ENCODE assay signal across 18 cellular contexts in the genomic region with DNA sequence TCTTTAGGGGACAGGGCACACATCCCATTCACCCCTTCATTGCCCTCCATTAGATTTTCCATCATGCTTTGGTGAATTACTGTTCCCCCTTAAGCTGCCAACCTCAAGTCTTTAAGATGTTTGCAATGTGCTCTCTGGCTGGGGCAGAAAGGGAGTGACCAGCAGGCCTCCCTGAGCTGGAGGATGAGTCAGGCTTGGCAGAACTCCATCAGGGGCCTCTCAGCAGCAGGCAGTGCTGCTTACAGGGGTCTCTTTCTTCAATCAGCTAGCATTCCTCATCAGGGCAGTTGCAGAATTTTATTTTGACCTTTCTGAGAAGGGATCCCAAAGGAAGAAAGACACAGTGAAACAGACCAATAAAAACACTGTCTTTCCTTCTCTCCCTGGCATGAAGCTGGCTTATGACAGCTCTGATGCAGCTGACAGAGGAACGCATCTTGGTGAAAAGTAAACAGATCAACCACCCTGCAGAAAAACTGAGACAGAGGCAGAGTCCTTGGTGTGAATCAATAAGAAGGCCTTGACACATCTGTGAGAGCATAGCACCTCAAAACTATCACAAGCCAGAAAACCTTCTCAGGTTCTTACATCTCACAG.
DNase-seq lines count a peak whose midpoint lies in the region; ATAC-seq and TF ChIP-seq lines count a peak whose summit lies in the region.
"Had no signal": no experiment of that assay in that cellular context is flagged by ENCODE, and none has a peak within 500 bp of the region (broad histone marks: within the 10 kb centered on the region; RNA-seq: fewer than 3 reads in every experiment).

No MANE protein-coding gene starts in this region.

- H3K9me3 Mint-ChIP-seq in neural progenitor cell = peaks cover 5% of the 10 kb centered on the region

- peak; percentile 5 for DNase-seq in Daoy (ENCODE audit: low read depth)
- peak; percentile 14 for DNase-seq in NCI-H446 treated with DMSO at 0.1 percent for 48 hours (lab: John Stamatoyannopoulos, UW)
- DNase-seq in fibroblast of lung (ENCODE audit: low read depth in 2 of 2) = peak; percentile 58 to 63
- peak; percentile 4 for DNase-seq in neural progenitor cell (ENCODE audit: low spot score)
- no peak for DNase-seq in stimulated activated naive CD8-positive, alpha-beta T cell treated with anti-CD3 and anti-CD28 coated beads, Interleukin-15, Interleukin-2, amounts not matched to agents 100 U/mL and 50 U/mL, for 24 hours
- no peak for DNase-seq in D341Med (ENCODE audit: low spot score)
- DNase-seq: activated CD4-positive, CD25-positive, alpha-beta regulatory T cell treated with anti-CD3 and anti-CD28 coated beads, Interleukin-2, amount 50 U/mL, for 72 hours; Caco-2; cortex of kidney; left ventricle myocardium superior; MM.1S; NCI-H510A treated with DMSO at 0.1 percent for 48 hours; SHP77 treated with DMSO at 0.1 percent for 48 hours; stimulated activated CD4-positive, alpha-beta T cell treated with anti-CD3 and anti-CD28 coated beads, Interleukin-4, amount 100 ng/mL, for 4 hours; stomach had no signal

- H3K9me3 ChIP-seq in fibroblast of lung (ENCODE audit: control insufficient read depth, insufficient read depth, low read depth, low read length) = no peaks in the 10 kb centered on the region
- H3K9me3 ChIP-seq in neural progenitor cell (ENCODE audit: low read depth) = no peaks in the 10 kb centered on the region
- H3K9me3 ChIP-seq: Caco-2, stomach had no signal

- H3K36me3 ChIP-seq in fibroblast of lung (ENCODE audit: control insufficient read depth, insufficient read depth, low read length) (no peaks in the 10 kb centered on the region), neural progenitor cell (no peaks in the 10 kb centered on the region)
- H3K36me3 ChIP-seq: stomach had no signal

- H3K4me1 ChIP-seq in fibroblast of lung (ENCODE audit: control insufficient read depth, extremely low read depth, insufficient read depth, low read length) (no peaks in the 10 kb centered on the region), neural progenitor cell (no peaks in the 10 kb centered on the region)
- H3K4me1 ChIP-seq: Caco-2, parathyroid adenoma, stomach had no signal

- H2AFZ ChIP-seq in fibroblast of lung (ENCODE audit: low read length) = no peak overlapping the region
- H2AFZ ChIP-seq in neural progenitor cell (replicated peaks) = no peak overlapping the region
- H2AFZ ChIP-seq: parathyroid adenoma had no signal

- peak overlapping the region; percentile 52 for H3K27ac Mint-ChIP-seq in neural progenitor cell

- no peak for TF ChIP-seq CTCF in fibroblast of lung (conservative IDR thresholded peaks at IDR 0.05 in 1 of 2, IDR thresholded peaks at IDR 0.05 in 1 of 2; ENCODE audit: low read depth in 1 of 2, low read length in 2 of 2)
- no peak for TF ChIP-seq CTCF in neural progenitor cell (IDR thresholded peaks at IDR 0.05)

- peaks cover 23% of the 10 kb centered on the region for H3K4me1 Mint-ChIP-seq in neural progenitor cell

- no peaks in the 10 kb centered on the region for H3K27me3 Mint-ChIP-seq in neural progenitor cell (ENCODE audit: insufficient read depth, low read depth)

- H3K9ac ChIP-seq in fibroblast of lung (ENCODE audit: insufficient read depth, low read length) = no peak overlapping the region
- H3K9ac ChIP-seq in neural progenitor cell = no peak overlapping the region
- H3K9ac ChIP-seq: parathyroid adenoma had no signal

- H3K4me3 Mint-ChIP-seq in neural progenitor cell = no peak overlapping the region

- no peaks in the 10 kb centered on the region for H3F3A ChIP-seq in neural progenitor cell (ENCODE audit: low read depth)

- H3K4me3 ChIP-seq in fibroblast of lung (replicated peaks in 1 of 4; ENCODE audit: control extremely low read depth in 1 of 4, insufficient read depth in 1 of 4, low read depth in 3 of 4, low read length in 4 of 4) (no peak overlapping the region), neural progenitor cell (no peak overlapping the region)
- H3K4me3 ChIP-seq: stomach had no signal

- H3K27ac ChIP-seq in fibroblast of lung (ENCODE audit: insufficient read depth, low read length) = no peak overlapping the region
- H3K27ac ChIP-seq in neural progenitor cell = no peak overlapping the region
- H3K27ac ChIP-seq: parathyroid adenoma, stomach had no signal

- H3K79me2 ChIP-seq in fibroblast of lung (ENCODE audit: control insufficient read depth, insufficient read depth, low read length) (no peaks in the 10 kb centered on the region), neural progenitor cell (ENCODE audit: low read depth) (no peaks in the 10 kb centered on the region)
- H3K79me2 ChIP-seq: parathyroid adenoma had no signal

- no peaks in the 10 kb centered on the region for H4K20me1 ChIP-seq in fibroblast of lung (ENCODE audit: control insufficient read depth, extremely low read depth, insufficient read depth, low read length)
- H4K20me1 ChIP-seq in neural progenitor cell (ENCODE audit: low read depth) = no peaks in the 10 kb centered on the region

- ATAC-seq in stimulated activated naive CD8-positive, alpha-beta T cell treated with anti-CD3 and anti-CD28 coated beads, Interleukin-15, Interleukin-2, amounts not matched to agents 100 U/mL and 50 U/mL, for 24 hours = no peak
- no peak for ATAC-seq in GM18498 (IDR thresholded peaks at IDR 0.05; ENCODE audit: unreplicated experiment)
- ATAC-seq in GM21786 (IDR thresholded peaks at IDR 0.05; ENCODE audit: unreplicated experiment) = no peak
- ATAC-seq: left ventricle myocardium superior had no signal

- no peak overlapping the region for H3K4me2 ChIP-seq in fibroblast of lung (ENCODE audit: extremely low read depth, insufficient read depth, low read length)
- H3K4me2 ChIP-seq in neural progenitor cell = no peak overlapping the region

- H3K36me3 Mint-ChIP-seq in neural progenitor cell = peaks cover 7% of the 10 kb centered on the region

- H3K27me3 ChIP-seq in fibroblast of lung (ENCODE audit: control insufficient read depth, insufficient read depth, low read length) (no peaks in the 10 kb centered on the region), neural progenitor cell (no peaks in the 10 kb centered on the region)
- H3K27me3 ChIP-seq: stomach had no signal

Comparison
In these comparisons a context has a peak if more than half of its experiments do, and no peak if none do; other contexts are left out.
1. DNase-seq: peak in Daoy (single experiment), NCI-H446 treated with DMSO at 0.1 percent for 48 hours (single experiment), fibroblast of lung (2 of 2) and neural progenitor cell (single experiment); none in stimulated activated naive CD8-positive, alpha-beta T cell treated with anti-CD3 and anti-CD28 coated beads, Interleukin-15, Interleukin-2, amounts not matched to agents 100 U/mL and 50 U/mL, for 24 hours (single experiment) and D341Med (single experiment).